ENCODE assay signal across 9 cellular contexts in genomic region chr4:90103991-90104390, GRCh38. TPM values are rescaled to one million over a fixed set of nuclear protein-coding genes. Genes with fewer than 3 reads are reported as not detected.
"Had no signal": no experiment of that assay in that cellular context is flagged by ENCODE, and none has a peak within 500 bp of the region (broad histone marks: within the 10 kb centered on the region; RNA-seq: fewer than 3 reads in every experiment).

No MANE protein-coding gene starts in this region.

- FAIRE-seq: HTR-8/SVneo, K562 had no signal

- H3K9ac ChIP-seq: GM23248 had no signal

- H2AFZ ChIP-seq: GM23248 had no signal

- ATAC-seq: HCT116, K562 had no signal

- H3K4me1 ChIP-seq: HAP-1 had no signal

- H3K9me3 ChIP-seq: HAP-1 had no signal

- DNase-seq: GM23248, H7, HFFc6, IMR-90, KG1 had no signal

- H3K36me3 ChIP-seq: HAP-1 had no signal

- H3K4me3 ChIP-seq: GM23248, HAP-1, K562 had no signal

- H3K27ac ChIP-seq: GM23248 had no signal

RNA-seq across cellular contexts. Expression of gene CCSER1, which starts 23.2 kb away (rescaled TPM):
- total RNA-seq: GM23248, HFFc6, IMR-90, K562 had no signal
- polyA plus RNA-seq: GM23248, IMR-90, K562 had no signal
